In genomic region chr5:179820483-179821297, GRCh38 we compare ENCODE assay signal across 1 cellular context.
TF ChIP-seq lines count a peak whose summit lies in the region.

Gene SQSTM1 (plus strand): TSS chr5:179820905. CDS start chr5:179820937, 32 bp downstream.

TF ChIP-seq in K562, 482 proteins besides CTCF, POLR2A, EP300 and RAD21 (continued from another document and continues in another):
- TF ChIP-seq RNF219 (CRISPR knock-in tag; IDR thresholded peaks at IDR 0.05), result peak; percentile 35; the same call in 1 of the 2 replicates
- peak; percentile 79 for TF ChIP-seq CCNT2 (IDR thresholded peaks at IDR 0.05; ENCODE audit: borderline replicate concordance, extremely low read depth, insufficient read length, low read depth, low read length)
- TF ChIP-seq ZNF507 (tag; conservative IDR thresholded peaks at IDR 0.05), result no peak
- TF ChIP-seq SIN3A (IDR thresholded peaks at IDR 0.05; ENCODE audit: borderline replicate concordance in 2 of 2, control insufficient read depth in 1 of 2, low read depth in 2 of 2, low read length in 2 of 2), result peak in 1 of 2 experiments; percentile 37; a peak in 2 of 4 replicates
- no peak for TF ChIP-seq JUNB (CRISPR knock-in tag; conservative IDR thresholded peaks at IDR 0.05)
- peak; percentile 97 for TF ChIP-seq RB1 (IDR thresholded peaks at IDR 0.05; ENCODE audit: low read depth)
- no peak for TF ChIP-seq RFX1 (IDR thresholded peaks at IDR 0.05)
- peak; percentile 76 for TF ChIP-seq BRD4 (IDR thresholded peaks at IDR 0.05)
- TF ChIP-seq ZNF146 (CRISPR knock-in tag; IDR thresholded peaks at IDR 0.05; ENCODE audit: unreplicated experiment), result peak; percentile 2
- 0 out of 4 replicates have a peak, but pooled peaks of 1 of the 2 experiments have one; percentile 4 for TF ChIP-seq RCOR1 (IDR thresholded peaks at IDR 0.05; ENCODE audit: borderline replicate concordance in 1 of 2, low read depth in 2 of 2, low read length in 2 of 2)
- TF ChIP-seq PTRF (tag; IDR thresholded peaks at IDR 0.05), result no peak
- TF ChIP-seq BCOR (IDR thresholded peaks at IDR 0.05), result no peak
- no peak for TF ChIP-seq MIER1 (IDR thresholded peaks at IDR 0.05; ENCODE audit: low read depth)
- TF ChIP-seq ZNF436 (CRISPR knock-in tag; IDR thresholded peaks at IDR 0.05), result no peak
- TF ChIP-seq ZNF282 (CRISPR knock-in tag; IDR thresholded peaks at IDR 0.05), result peak; percentile 77; the same call in 1 of the 2 replicates
- no peak for TF ChIP-seq PATZ1 (CRISPR knock-in tag; IDR thresholded peaks at IDR 0.05; ENCODE audit: borderline replicate concordance)
- peak; percentile 61; the same call in 1 of the 2 replicates for TF ChIP-seq CBX1 (IDR thresholded peaks at IDR 0.05; ENCODE audit: low read depth)
- TF ChIP-seq KDM4B (IDR thresholded peaks at IDR 0.05; ENCODE audit: borderline replicate concordance in 2 of 2, low read depth in 1 of 2), result no peak; a peak in 1 of 4 replicates
- TF ChIP-seq ATF3 (IDR thresholded peaks at IDR 0.05), result peak; percentile 48; the same call in 1 of the 2 replicates
- no peak for TF ChIP-seq ATF3 (CRISPR knock-in tag; conservative IDR thresholded peaks at IDR 0.05)
- no peak for TF ChIP-seq NUFIP1 (IDR thresholded peaks at IDR 0.05; ENCODE audit: partially characterized antibody)
- no peak for TF ChIP-seq MXD1 (CRISPR knock-in tag; IDR thresholded peaks at IDR 0.05; ENCODE audit: borderline replicate concordance, poor library complexity, severe bottlenecking)
- TF ChIP-seq ZNF668 (CRISPR knock-in tag; IDR thresholded peaks at IDR 0.05), result peak; percentile 83; the same call in 1 of the 2 replicates
- no peak; a peak in 2 of 4 replicates for TF ChIP-seq NRF1 (conservative IDR thresholded peaks at IDR 0.05 in 1 of 2, IDR thresholded peaks at IDR 0.05 in 1 of 2)
- TF ChIP-seq E2F6 (IDR thresholded peaks at IDR 0.05; ENCODE audit: borderline replicate concordance in 1 of 2, extremely low read depth in 1 of 2, insufficient read depth in 1 of 2, insufficient read length in 1 of 2, low read depth in 1 of 2, low read length in 1 of 2, poor library complexity in 1 of 2, severe bottlenecking in 1 of 2), result peak in 1 of 2 experiments; percentile 52
- TF ChIP-seq NBN (IDR thresholded peaks at IDR 0.05; ENCODE audit: low read depth), result no peak
- no peak for TF ChIP-seq ZBTB17 (CRISPR knock-in tag; IDR thresholded peaks at IDR 0.05)
- no peak for TF ChIP-seq ZNF263 (CRISPR knock-in tag; IDR thresholded peaks at IDR 0.05; ENCODE audit: borderline replicate concordance)
- TF ChIP-seq CBX8 (IDR thresholded peaks at IDR 0.05; ENCODE audit: borderline replicate concordance, extremely low read depth, low read depth, low read length, poor library complexity, severe bottlenecking), result no peak
- no peak; the same call in 1 of the 2 replicates for TF ChIP-seq IRF2 (CRISPR knock-in tag; IDR thresholded peaks at IDR 0.05)
- TF ChIP-seq STAT5B (CRISPR knock-in tag; IDR thresholded peaks at IDR 0.05), result no peak
- TF ChIP-seq ZBTB26 (CRISPR knock-in tag; IDR thresholded peaks at IDR 0.05), result 0 out of 2 replicates have a peak, but pooled peaks have one; percentile 30
- TF ChIP-seq NR4A1 (CRISPR knock-in tag; IDR thresholded peaks at IDR 0.05), result peak; percentile 55; the same call in 1 of the 2 replicates
- no peak for TF ChIP-seq NR4A1 (tag; IDR thresholded peaks at IDR 0.05)
- no peak for TF ChIP-seq CGGBP1 (CRISPR knock-in tag; IDR thresholded peaks at IDR 0.05)
- TF ChIP-seq TBL1XR1 (IDR thresholded peaks at IDR 0.05; ENCODE audit: low read length in 2 of 2), result no peak
- TF ChIP-seq SIRT6 (IDR thresholded peaks at IDR 0.05; ENCODE audit: low read depth, low read length), result no peak
- TF ChIP-seq ZNF224 (CRISPR knock-in tag; IDR thresholded peaks at IDR 0.05), result no peak
- TF ChIP-seq CHD4 (IDR thresholded peaks at IDR 0.05; ENCODE audit: insufficient read depth, insufficient replicate concordance, low read depth, low read length, poor library complexity, severe bottlenecking), result no peak
- no peak for TF ChIP-seq TAF7 (tag; IDR thresholded peaks at IDR 0.05)
- no peak for TF ChIP-seq ZNF280A (IDR thresholded peaks at IDR 0.05; ENCODE audit: low read depth, partially characterized antibody)
- peak; percentile 63 for TF ChIP-seq SMARCA4 (IDR thresholded peaks at IDR 0.05)
- peak; percentile 17; the same call in 1 of the 2 replicates for TF ChIP-seq ERF (CRISPR knock-in tag; IDR thresholded peaks at IDR 0.05)
- TF ChIP-seq HMBOX1 (IDR thresholded peaks at IDR 0.05), result no peak
- no peak for TF ChIP-seq TAF9B (IDR thresholded peaks at IDR 0.05; ENCODE audit: partially characterized antibody)
- 0 out of 2 replicates have a peak, but pooled peaks have one; percentile 46 for TF ChIP-seq REST (CRISPR knock-in tag; IDR thresholded peaks at IDR 0.05; ENCODE audit: low read depth)
- no peak for TF ChIP-seq SMARCB1 (IDR thresholded peaks at IDR 0.05; ENCODE audit: insufficient read length, low read depth)
- TF ChIP-seq TCF7 (IDR thresholded peaks at IDR 0.05; ENCODE audit: borderline replicate concordance), result no peak
- TF ChIP-seq TOE1 (IDR thresholded peaks at IDR 0.05; ENCODE audit: borderline replicate concordance), result peak; percentile 83
- TF ChIP-seq TOE1 (CRISPR knock-in tag; IDR thresholded peaks at IDR 0.05; ENCODE audit: borderline replicate concordance, low read depth), result no peak
